18 cellular contexts compared by ENCODE assay signal in genomic region chr2:45697190-45697589, GRCh38.
"Had no signal": no experiment of that assay in that cellular context is flagged by ENCODE, and none has a peak within 500 bp of the region (broad histone marks: within the 10 kb centered on the region; RNA-seq: fewer than 3 reads in every experiment).

No MANE protein-coding gene starts in this region.

- H3K27ac ChIP-seq: neural progenitor cell, right lobe of liver, stomach, thyroid gland, vagina had no signal

- ATAC-seq: naive thymus-derived CD4-positive, alpha-beta T cell; stimulated activated effector memory CD8-positive, alpha-beta T cell treated with anti-CD3 and anti-CD28 coated beads, Interleukin-12 subunit alpha, Interleukin-12 subunit beta, amount 100 ng/mL, for 72 hours had no signal

- H3K4me2 ChIP-seq: neural progenitor cell had no signal

- H3K9ac ChIP-seq: neural progenitor cell, parathyroid adenoma had no signal

- H3K36me3 ChIP-seq: neural progenitor cell, right lobe of liver, stomach, thyroid gland, vagina had no signal

- H3K4me3 ChIP-seq: dorsolateral prefrontal cortex, lung, neural progenitor cell, right lobe of liver, stomach, thyroid gland, vagina had no signal

- DNase-seq: dorsolateral prefrontal cortex; effector CD4-positive, alpha-beta T cell; hypothalamus; immature natural killer cell; naive thymus-derived CD4-positive, alpha-beta T cell; right lobe of liver; small intestine; stimulated activated CD4-positive, alpha-beta T cell treated with anti-CD3 and anti-CD28 coated beads, Interleukin-2, amount 100 ng/mL, for 24 hours; stimulated activated CD4-positive, alpha-beta T cell treated with anti-CD3 and anti-CD28 coated beads, Interleukin-4, amount 100 ng/mL, for 24 hours; stimulated activated naive CD4-positive, alpha-beta T cell treated with Interleukin-2 at 50 U/mL for 16 hours; stomach; thyroid gland; trophoblast cell had no signal

- H3K27me3 ChIP-seq: dorsolateral prefrontal cortex, neural progenitor cell, right lobe of liver, stomach, thyroid gland, vagina had no signal

- H3K4me1 ChIP-seq: right lobe of liver, thyroid gland had no signal

- H3K9me3 ChIP-seq: right lobe of liver, stomach, thyroid gland, vagina had no signal
